Comparison of ENCODE assay signal across 37 cellular contexts in genomic region chr12:110020956-110021355, GRCh38.
"Had no signal": no experiment of that assay in that cellular context is flagged by ENCODE, and none has a peak within 500 bp of the region (broad histone marks: within the 10 kb centered on the region; RNA-seq: fewer than 3 reads in every experiment).

No MANE protein-coding gene starts in this region.

- H3K27me3 ChIP-seq: adrenal gland, brain microvascular endothelial cell, esophagus squamous epithelium, gastrocnemius medialis, hepatocyte, sigmoid colon, stomach, suprapubic skin, tibial nerve had no signal

- H3K9ac ChIP-seq: parathyroid adenoma had no signal

- H3K9me3 ChIP-seq: adrenal gland, esophagus squamous epithelium, gastrocnemius medialis, psoas muscle, sigmoid colon, stomach, suprapubic skin, tibial nerve had no signal

- H3K9me3 Mint-ChIP-seq: activated naive CD4-positive, alpha-beta T cell treated with anti-CD3 and anti-CD28 coated beads, Interleukin-2, amount 50 U/mL, for 72 hours; activated T-cell treated with anti-CD3 and anti-CD28 coated beads, Interleukin-2, amount 50 U/mL, for 72 hours; dendritic cell treated with granulocyte-macrophage colony-stimulating factor and Interleukin-4, amounts not matched to agents 40 ng/mL and 50 ng/mL, for 4 days; mesothelial cell of epicardium; naive thymus-derived CD4-positive, alpha-beta T cell; neural crest cell; stimulated activated naive B cell treated with anti-CD40 and anti-IgM and Interleukin-4, amounts not matched to agents 10 μg/mL and 1 μg/mL and 100 μg/mL, for 72 hours; T-helper 1 cell treated with Interleukin-12 subunit alpha and Interleukin-12 subunit beta and Interleukin-4 antibody, amounts not matched to agents 30 μg/mL and 1 μg/mL, for 36 hours had no signal

- H3K4me3 ChIP-seq: adrenal gland, esophagus squamous epithelium, gastrocnemius medialis, hepatocyte, psoas muscle, sigmoid colon, stomach, suprapubic skin, tibial nerve had no signal

- H3K4me1 ChIP-seq: parathyroid adenoma had no signal

- H3K4me3 Mint-ChIP-seq: activated CD8-positive, alpha-beta T cell treated with anti-CD3 and anti-CD28 coated beads, Interleukin-2, amount 10 ng/mL, durations not matched to agents 7 days and 5 days; activated T-cell treated with anti-CD3 and anti-CD28 coated beads, Interleukin-2, amount 50 U/mL, for 72 hours; dendritic cell treated with granulocyte-macrophage colony-stimulating factor and Interleukin-4, amounts not matched to agents 40 ng/mL and 50 ng/mL, for 4 days; mesothelial cell of epicardium; naive thymus-derived CD4-positive, alpha-beta T cell; neural crest cell; stimulated activated naive B cell treated with anti-CD40 and anti-IgM and Interleukin-4, amounts not matched to agents 10 μg/mL and 1 μg/mL and 100 μg/mL, for 72 hours; T-helper 1 cell treated with Interleukin-12 subunit alpha and Interleukin-12 subunit beta and Interleukin-4 antibody, amounts not matched to agents 30 μg/mL and 1 μg/mL, for 36 hours had no signal

- FAIRE-seq: astrocyte, endometrium, keratinocyte, TTC549 had no signal

- DNase-seq: activated CD4-positive, alpha-beta T cell treated with anti-CD3 and anti-CD28 coated beads, Interleukin-2, amount 50 U/mL, for 1 hour; activated CD4-positive, CD25-positive, alpha-beta regulatory T cell treated with anti-CD3 and anti-CD28 coated beads, Interleukin-2, amount 50 U/mL, for 72 hours; activated CD8-positive, alpha-beta T cell treated with anti-CD3 and anti-CD28 coated beads, Interleukin-2, amount 10 ng/mL, durations not matched to agents 7 days and 5 days; activated naive CD4-positive, alpha-beta T cell; activated T-cell treated with anti-CD3 and anti-CD28 coated beads for 4 hours; activated T-cell treated with anti-CD3 and anti-CD28 coated beads, Interleukin-2, amount 50 U/mL, for 72 hours; adrenal gland; brain microvascular endothelial cell; effector CD4-positive, alpha-beta T cell; esophagus squamous epithelium; gastrocnemius medialis; left cardiac atrium; left ventricle myocardium superior; naive thymus-derived CD4-positive, alpha-beta T cell; occipital lobe; psoas muscle; sigmoid colon; stimulated activated CD4-positive, alpha-beta T cell treated with anti-CD3 and anti-CD28 coated beads, Interleukin-15, amount 100 ng/mL, for 24 hours; stimulated activated CD4-positive, alpha-beta T cell treated with anti-CD3 and anti-CD28 coated beads, Interleukin-2, amount 100 ng/mL, for 24 hours; stimulated activated naive B cell treated with anti-CD40 and anti-IgM and Interleukin-4, amounts not matched to agents 10 μg/mL and 1 μg/mL and 100 μg/mL, for 72 hours; stomach; SW 1271; T-helper 9 cell had no signal

- H3K27ac Mint-ChIP-seq: activated CD8-positive, alpha-beta T cell treated with anti-CD3 and anti-CD28 coated beads, Interleukin-2, amount 10 ng/mL, durations not matched to agents 7 days and 5 days; activated T-cell treated with anti-CD3 and anti-CD28 coated beads, Interleukin-2, amount 50 U/mL, for 72 hours; dendritic cell treated with granulocyte-macrophage colony-stimulating factor and Interleukin-4, amounts not matched to agents 40 ng/mL and 50 ng/mL, for 4 days; mesothelial cell of epicardium; naive thymus-derived CD4-positive, alpha-beta T cell; stimulated activated naive B cell treated with anti-CD40 and anti-IgM and Interleukin-4, amounts not matched to agents 10 μg/mL and 1 μg/mL and 100 μg/mL, for 72 hours; T-helper 1 cell treated with Interleukin-12 subunit alpha and Interleukin-12 subunit beta and Interleukin-4 antibody, amounts not matched to agents 30 μg/mL and 1 μg/mL, for 36 hours had no signal

- H3K27ac ChIP-seq: adrenal gland, brain microvascular endothelial cell, epithelial cell of prostate, esophagus squamous epithelium, gastrocnemius medialis, hepatocyte, parathyroid adenoma, psoas muscle, stomach, suprapubic skin had no signal

- H3K27me3 Mint-ChIP-seq: dendritic cell treated with granulocyte-macrophage colony-stimulating factor and Interleukin-4, amounts not matched to agents 40 ng/mL and 50 ng/mL, for 4 days; naive thymus-derived CD4-positive, alpha-beta T cell; stimulated activated naive B cell treated with anti-CD40 and anti-IgM and Interleukin-4, amounts not matched to agents 10 μg/mL and 1 μg/mL and 100 μg/mL, for 72 hours had no signal

- H3K4me2 ChIP-seq: hepatocyte had no signal

- ATAC-seq: activated CD8-positive, alpha-beta T cell treated with anti-CD3 and anti-CD28 coated beads, Interleukin-2, amount 10 ng/mL, durations not matched to agents 7 days and 5 days; activated naive CD4-positive, alpha-beta T cell treated with anti-CD3 and anti-CD28 coated beads, Interleukin-2, amount 50 U/mL, for 72 hours; activated T-cell treated with anti-CD3 and anti-CD28 coated beads, Interleukin-2, amount 50 U/mL, for 72 hours; gastrocnemius medialis; left cardiac atrium; left ventricle myocardium superior; naive thymus-derived CD4-positive, alpha-beta T cell; psoas muscle; stimulated activated naive B cell treated with anti-CD40 and anti-IgM and Interleukin-4, amounts not matched to agents 10 μg/mL and 1 μg/mL and 100 μg/mL, for 72 hours had no signal
